Comparison of ENCODE assay signal across 16 cellular contexts in genomic region chr13:21055016-21055415, GRCh38. TPM values are rescaled to one million over a fixed set of nuclear protein-coding genes. Genes with fewer than 3 reads are reported as not detected.
DNase-seq lines count a peak whose midpoint lies in the region; ATAC-seq and TF ChIP-seq lines count a peak whose summit lies in the region.
"Had no signal": no experiment of that assay in that cellular context is flagged by ENCODE, and none has a peak within 500 bp of the region (broad histone marks: within the 10 kb centered on the region; RNA-seq: fewer than 3 reads in every experiment).

No MANE protein-coding gene starts in this region.

- H4K12ac ChIP-seq in trophoblast cell (ENCODE audit: low read depth, low read length) = no peak overlapping the region

- WGBS in trophoblast cell (ENCODE audit: extremely low coverage, insufficient coverage, insufficient read length) = no CpG with 5 or more reads among the region's 2 CpGs

- H3K9ac ChIP-seq in trophoblast cell (ENCODE audit: low read length) = no peak overlapping the region

- H2AFZ ChIP-seq in trophoblast cell (ENCODE audit: insufficient read depth, low read length, poor library complexity) = no peak overlapping the region

- peaks cover 2% of the 10 kb centered on the region for H3K9me3 ChIP-seq in trophoblast cell (ENCODE audit: insufficient read depth, low read depth, low read length)
- H3K9me3 ChIP-seq: heart right ventricle had no signal

- TF ChIP-seq CTCF in RWPE1 (conservative IDR thresholded peaks at IDR 0.05; ENCODE audit: low read depth) = no peak

- no peak overlapping the region for H4K91ac ChIP-seq in trophoblast cell (ENCODE audit: low read depth, low read length)

- no peak overlapping the region for H2BK12ac ChIP-seq in trophoblast cell (ENCODE audit: low read length)

- POLR2A ChIA-PET in RWPE1 (lab: Yijun Ruan, JAX; ENCODE audit: low non-redundant PET) = no interaction called here

- no peak overlapping the region for H2BK5ac ChIP-seq in trophoblast cell (ENCODE audit: low read depth, low read length, poor library complexity)

- H3K4me2 ChIP-seq in trophoblast cell (ENCODE audit: low read length) = no peak overlapping the region

- no peak overlapping the region for H3K23ac ChIP-seq in trophoblast cell (ENCODE audit: low read length)

- H4K8ac ChIP-seq in trophoblast cell (ENCODE audit: low read depth, low read length) = no peak overlapping the region

- no peak for ATAC-seq in HG03108 (IDR thresholded peaks at IDR 0.05; ENCODE audit: unreplicated experiment)
- no peak for ATAC-seq in HG02642 (IDR thresholded peaks at IDR 0.05; ENCODE audit: poor library complexity, unreplicated experiment)
- ATAC-seq: Right ventricle myocardium inferior; stimulated activated memory B cell treated with anti-CD40 and anti-IgM and Interleukin-4, amounts not matched to agents 10 μg/mL and 1 μg/mL and 100 μg/mL, for 72 hours had no signal

- peak; percentile 43 for DNase-seq in HCEC 1CT
- peak; percentile 67 for DNase-seq in dedifferentiated amniotic fluid mesenchymal stem cell (ENCODE audit: extremely low spot score)
- DNase-seq in trophoblast cell = no peak
- no peak for DNase-seq in AG08396 (ENCODE audit: low spot score)
- no peak for DNase-seq in RWPE1 (ENCODE audit: low spot score)
- DNase-seq: anterior cingulate cortex; heart right ventricle; NCI-H1105 treated with DMSO at 0.1 percent for 48 hours; NCI-H2029 treated with DMSO at 0.1 percent for 48 hours; OCI-M1; stimulated activated CD4-positive, alpha-beta T cell treated with anti-CD3 and anti-CD28 coated beads, Interleukin-4, amount 100 ng/mL, for 1 hour; T-helper 9 cell had no signal

- H3K36me3 ChIP-seq in trophoblast cell (ENCODE audit: control insufficient read depth in 1 of 2, insufficient read depth in 2 of 2, low read length in 2 of 2) = peaks cover 10 to 12% of the 10 kb centered on the region in 2 experiments

- H3K79me2 ChIP-seq in trophoblast cell (ENCODE audit: control insufficient read depth, insufficient read depth, low read length, poor library complexity) = peaks cover 38% of the 10 kb centered on the region

- H3K4me3 ChIP-seq in trophoblast cell (ENCODE audit: low read depth, low read length) = no peak overlapping the region
- H3K4me3 ChIP-seq: heart right ventricle had no signal

- H2BK120ac ChIP-seq in trophoblast cell (ENCODE audit: insufficient read depth, low read length, poor library complexity) = no peak overlapping the region

- H3K27ac ChIP-seq in trophoblast cell (ENCODE audit: low read depth, low read length) (no peak overlapping the region), RWPE1 (no peak overlapping the region)

- H3K4ac ChIP-seq in trophoblast cell (ENCODE audit: low read depth, low read length) = peak overlapping the region; percentile 65

- CTCF ChIA-PET in RWPE1 (lab: Yijun Ruan, JAX) = interaction anchor here (0.6 kb wide), 1 partner anchor 130 kb away, joined by 6 read pairs; no protein-coding TSS in a partner anchor

- peaks cover 0 to 7% of the 10 kb centered on the region in 2 experiments for H3K4me1 ChIP-seq in trophoblast cell (ENCODE audit: control insufficient read depth in 1 of 2, insufficient read depth in 2 of 2, low read length in 2 of 2)

- no peak overlapping the region for H2AK5ac ChIP-seq in trophoblast cell (ENCODE audit: low read length)

- no peak overlapping the region for H3K14ac ChIP-seq in trophoblast cell (ENCODE audit: low read length)

- no peaks in the 10 kb centered on the region for H3K27me3 ChIP-seq in trophoblast cell (ENCODE audit: insufficient read depth, low read length)
- H3K27me3 ChIP-seq: heart right ventricle had no signal

- no peaks in the 10 kb centered on the region for H3K79me1 ChIP-seq in trophoblast cell (ENCODE audit: low read length)

- H3K18ac ChIP-seq in trophoblast cell (ENCODE audit: low read length) = no peak overlapping the region

RNA-seq across cellular contexts. Expression of gene LATS2, which starts 6.4 kb away (rescaled TPM):
- 33.1 and 34.6 TPM in 2 replicates for polyA plus RNA-seq in trophoblast cell (2013)

Comparison
In these comparisons a context has a peak if more than half of its experiments do, and no peak if none do; other contexts are left out.
1. DNase-seq: peak in HCEC 1CT (single experiment) and dedifferentiated amniotic fluid mesenchymal stem cell (single experiment); none in trophoblast cell (0 of 2), AG08396 (single experiment) and RWPE1 (single experiment).